In the genomic region with DNA sequence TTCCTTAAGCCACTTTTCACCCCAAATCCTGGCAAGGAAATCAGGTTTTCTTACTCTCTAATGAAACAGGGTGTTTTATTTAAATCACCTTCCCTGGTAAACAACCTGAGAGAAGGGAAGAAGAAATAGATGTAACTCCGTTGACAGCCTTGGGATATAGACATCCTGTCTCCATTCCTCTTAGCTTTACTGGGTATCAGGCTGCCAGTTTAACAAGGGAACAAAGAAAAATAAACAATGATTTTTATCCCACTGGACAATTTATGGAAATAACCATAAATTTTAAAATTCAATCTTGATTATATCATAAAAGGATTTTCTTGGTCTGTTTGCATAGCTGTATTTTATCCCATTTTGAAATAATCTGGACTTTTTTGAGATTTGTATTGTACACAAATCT, we compare ENCODE assay signal across 38 cellular contexts. TPM values are rescaled to one million over a fixed set of nuclear protein-coding genes. Genes with fewer than 3 reads are reported as not detected.
"Had no signal": no experiment of that assay in that cellular context is flagged by ENCODE, and none has a peak within 500 bp of the region (broad histone marks: within the 10 kb centered on the region; RNA-seq: fewer than 3 reads in every experiment).

No MANE protein-coding gene starts in this region.

- H3K27ac ChIP-seq: adrenal gland, body of pancreas, breast epithelium, cardiac muscle cell, coronary artery, dorsolateral prefrontal cortex, esophagus squamous epithelium, gastroesophageal sphincter, heart right ventricle had no signal

- H3K4me3 ChIP-seq: adrenal gland, body of pancreas, breast epithelium, cardiac muscle cell, coronary artery, dorsolateral prefrontal cortex, esophagus squamous epithelium, gastroesophageal sphincter, heart right ventricle had no signal

- H3K9me3 Mint-ChIP-seq: activated CD4-positive, alpha-beta memory T cell treated with anti-CD3 and anti-CD28 coated beads for 36 hours; activated CD4-positive, alpha-beta T cell treated with anti-CD3 and anti-CD28 coated beads, Interleukin-2, amount 10 ng/mL, durations not matched to agents 24 days and 14 days; activated naive CD4-positive, alpha-beta T cell treated with anti-CD3 and anti-CD28 coated beads for 36 hours; activated naive CD4-positive, alpha-beta T cell treated with anti-CD3 and anti-CD28 coated beads, Interleukin-2, amount 50 U/mL, for 24 hours; activated naive CD8-positive, alpha-beta T cell treated with anti-CD3 and anti-CD28 coated beads for 36 hours; activated naive CD8-positive, alpha-beta T cell treated with anti-CD3 and anti-CD28 coated beads, Interleukin-2, amount 50 U/mL, for 24 hours; activated T-helper 1 cell treated with anti-CD3 and anti-CD28 coated beads, Interleukin-12 subunit alpha, Interleukin-12 subunit beta, Interleukin-2, Interleukin-4 antibody, amounts not matched to agents 30 ng/mL and 10 ng/mL and 1 ng/mL, durations not matched to agents 14 hours and 24 hours and 36 hours; activated T-helper 2 cell treated with anti-CD3 and anti-CD28 coated beads, Interferon-gamma antibody, Interleukin-2, Interleukin-4, amounts not matched to agents 10 μg/mL and 5 μg/mL and 100 μg/mL, durations not matched to agents 14 hours and 24 hours and 36 hours; dendritic cell treated with granulocyte-macrophage colony-stimulating factor and Interleukin-4, amounts not matched to agents 40 ng/mL and 50 ng/mL, for 4 days; effector memory CD8-positive, alpha-beta T cell; T-helper 2 cell treated with Interferon-gamma antibody and Interleukin-4, amounts not matched to agents 5 μg/mL and 100 μg/mL, for 36 hours had no signal

- H3K9me3 ChIP-seq: adrenal gland, body of pancreas, breast epithelium, esophagus squamous epithelium, gastroesophageal sphincter, heart right ventricle had no signal

- H3K27ac Mint-ChIP-seq: activated CD4-positive, alpha-beta memory T cell treated with anti-CD3 and anti-CD28 coated beads for 36 hours; activated CD4-positive, alpha-beta T cell treated with anti-CD3 and anti-CD28 coated beads for 36 hours; activated CD4-positive, alpha-beta T cell treated with anti-CD3 and anti-CD28 coated beads, Interleukin-2, amount 10 ng/mL, durations not matched to agents 24 days and 14 days; activated CD8-positive, alpha-beta memory T cell treated with anti-CD3 and anti-CD28 coated beads, Interleukin-2, amount 10 ng/mL, durations not matched to agents 7 days and 5 days; activated CD8-positive, alpha-beta T cell treated with anti-CD3 and anti-CD28 coated beads, Interleukin-2, amount 10 ng/mL, durations not matched to agents 7 days and 5 days; activated naive CD4-positive, alpha-beta T cell treated with anti-CD3 and anti-CD28 coated beads for 36 hours; activated naive CD4-positive, alpha-beta T cell treated with anti-CD3 and anti-CD28 coated beads, Interleukin-2, amount 50 U/mL, for 24 hours; activated naive CD8-positive, alpha-beta T cell treated with anti-CD3 and anti-CD28 coated beads for 36 hours; activated naive CD8-positive, alpha-beta T cell treated with anti-CD3 and anti-CD28 coated beads, Interleukin-2, amount 50 U/mL, for 24 hours; activated T-helper 1 cell treated with anti-CD3 and anti-CD28 coated beads, Interleukin-12 subunit alpha, Interleukin-12 subunit beta, Interleukin-2, Interleukin-4 antibody, amounts not matched to agents 30 ng/mL and 10 ng/mL and 1 ng/mL, durations not matched to agents 14 hours and 24 hours and 36 hours; activated T-helper 2 cell treated with anti-CD3 and anti-CD28 coated beads, Interferon-gamma antibody, Interleukin-2, Interleukin-4, amounts not matched to agents 10 μg/mL and 5 μg/mL and 100 μg/mL, durations not matched to agents 14 hours and 24 hours and 36 hours; dendritic cell treated with granulocyte-macrophage colony-stimulating factor and Interleukin-4, amounts not matched to agents 40 ng/mL and 50 ng/mL, for 4 days; effector memory CD8-positive, alpha-beta T cell; T-helper 17 cell; T-helper 2 cell treated with Interferon-gamma antibody and Interleukin-4, amounts not matched to agents 5 μg/mL and 100 μg/mL, for 36 hours had no signal

- H3K27me3 Mint-ChIP-seq: activated naive CD4-positive, alpha-beta T cell treated with anti-CD3 and anti-CD28 coated beads, Interleukin-2, amount 50 U/mL, for 24 hours; dendritic cell treated with granulocyte-macrophage colony-stimulating factor and Interleukin-4, amounts not matched to agents 40 ng/mL and 50 ng/mL, for 4 days had no signal

- H3K4me1 Mint-ChIP-seq: activated CD4-positive, alpha-beta T cell treated with anti-CD3 and anti-CD28 coated beads for 36 hours; activated CD4-positive, alpha-beta T cell treated with anti-CD3 and anti-CD28 coated beads, Interleukin-2, amount 10 ng/mL, durations not matched to agents 24 days and 14 days; activated CD8-positive, alpha-beta memory T cell treated with anti-CD3 and anti-CD28 coated beads, Interleukin-2, amount 10 ng/mL, durations not matched to agents 7 days and 5 days; activated naive CD4-positive, alpha-beta T cell treated with anti-CD3 and anti-CD28 coated beads, Interleukin-2, amount 50 U/mL, for 24 hours; activated naive CD8-positive, alpha-beta T cell treated with anti-CD3 and anti-CD28 coated beads for 36 hours; activated naive CD8-positive, alpha-beta T cell treated with anti-CD3 and anti-CD28 coated beads, Interleukin-2, amount 50 U/mL, for 24 hours had no signal

- H3K4me1 ChIP-seq: body of pancreas, breast epithelium, gastroesophageal sphincter had no signal

- DNase-seq: activated CD4-positive, alpha-beta memory T cell treated with anti-CD3 and anti-CD28 coated beads for 36 hours; activated CD4-positive, alpha-beta T cell treated with anti-CD3 and anti-CD28 coated beads for 36 hours; activated CD4-positive, alpha-beta T cell treated with anti-CD3 and anti-CD28 coated beads, Interleukin-2, amount 10 ng/mL, durations not matched to agents 24 days and 14 days; activated CD4-positive, CD25-positive, alpha-beta regulatory T cell; activated CD4-positive, CD25-positive, alpha-beta regulatory T cell treated with anti-CD3 and anti-CD28 coated beads, Interleukin-2, amount 50 U/mL, for 72 hours; activated CD8-positive, alpha-beta memory T cell treated with anti-CD3 and anti-CD28 coated beads, Interleukin-2, amount 10 ng/mL, durations not matched to agents 7 days and 5 days; activated CD8-positive, alpha-beta memory T cell treated with anti-CD3 and anti-CD28 coated beads, Interleukin-2, amount 50 U/mL, for 4 hours; activated CD8-positive, alpha-beta T cell treated with anti-CD3 and anti-CD28 coated beads, Interleukin-2, amount 10 ng/mL, durations not matched to agents 7 days and 5 days; activated effector memory CD4-positive, alpha-beta T cell treated with anti-CD3 and anti-CD28 coated beads, Interleukin-2, amount 50 U/mL, for 16 hours; activated naive CD4-positive, alpha-beta T cell treated with anti-CD3 and anti-CD28 coated beads for 36 hours; activated naive CD8-positive, alpha-beta T cell treated with anti-CD3 and anti-CD28 coated beads for 36 hours; activated naive CD8-positive, alpha-beta T cell treated with anti-CD3 and anti-CD28 coated beads, Interleukin-2, amount 50 U/mL, for 24 hours; activated T-cell treated with anti-CD3 and anti-CD28 coated beads, Interleukin-2, amount 50 U/mL, for 1 hour; activated T-cell treated with anti-CD3 and anti-CD28 coated beads, Interleukin-2, amount 50 U/mL, for 48 hours; adrenal gland; amygdala; aorta; body of pancreas; central memory CD4-positive, alpha-beta T cell; cerebellar nuclear complex; dorsolateral prefrontal cortex; effector memory CD8-positive, alpha-beta T cell; esophagus squamous epithelium; foreskin melanocyte; heart right ventricle; T-helper 1 cell; T-helper 17 cell; T1000 had no signal

- H3K36me3 ChIP-seq: adrenal gland, breast epithelium, cardiac muscle cell, esophagus squamous epithelium, gastroesophageal sphincter, heart right ventricle had no signal

- H3K36me3 Mint-ChIP-seq: activated CD4-positive, alpha-beta memory T cell treated with anti-CD3 and anti-CD28 coated beads for 36 hours; activated CD8-positive, alpha-beta memory T cell treated with anti-CD3 and anti-CD28 coated beads, Interleukin-2, amount 10 ng/mL, durations not matched to agents 7 days and 5 days; activated naive CD4-positive, alpha-beta T cell treated with anti-CD3 and anti-CD28 coated beads, Interleukin-2, amount 50 U/mL, for 24 hours; activated naive CD8-positive, alpha-beta T cell treated with anti-CD3 and anti-CD28 coated beads for 36 hours had no signal

- H3K4me3 Mint-ChIP-seq: activated CD4-positive, alpha-beta memory T cell treated with anti-CD3 and anti-CD28 coated beads for 36 hours; activated CD4-positive, alpha-beta T cell treated with anti-CD3 and anti-CD28 coated beads for 36 hours; activated CD4-positive, alpha-beta T cell treated with anti-CD3 and anti-CD28 coated beads, Interleukin-2, amount 10 ng/mL, durations not matched to agents 24 days and 14 days; activated CD8-positive, alpha-beta memory T cell treated with anti-CD3 and anti-CD28 coated beads, Interleukin-2, amount 10 ng/mL, durations not matched to agents 7 days and 5 days; activated CD8-positive, alpha-beta T cell treated with anti-CD3 and anti-CD28 coated beads, Interleukin-2, amount 10 ng/mL, durations not matched to agents 7 days and 5 days; activated naive CD4-positive, alpha-beta T cell treated with anti-CD3 and anti-CD28 coated beads for 36 hours; activated naive CD4-positive, alpha-beta T cell treated with anti-CD3 and anti-CD28 coated beads, Interleukin-2, amount 50 U/mL, for 24 hours; activated naive CD8-positive, alpha-beta T cell treated with anti-CD3 and anti-CD28 coated beads for 36 hours; activated naive CD8-positive, alpha-beta T cell treated with anti-CD3 and anti-CD28 coated beads, Interleukin-2, amount 50 U/mL, for 24 hours; activated T-helper 1 cell treated with anti-CD3 and anti-CD28 coated beads, Interleukin-12 subunit alpha, Interleukin-12 subunit beta, Interleukin-2, Interleukin-4 antibody, amounts not matched to agents 30 ng/mL and 10 ng/mL and 1 ng/mL, durations not matched to agents 14 hours and 24 hours and 36 hours; dendritic cell treated with granulocyte-macrophage colony-stimulating factor and Interleukin-4, amounts not matched to agents 40 ng/mL and 50 ng/mL, for 4 days; effector memory CD8-positive, alpha-beta T cell; T-helper 17 cell; T-helper 2 cell treated with Interferon-gamma antibody and Interleukin-4, amounts not matched to agents 5 μg/mL and 100 μg/mL, for 36 hours had no signal

RNA-seq across cellular contexts. Expression of a gene that starts 49.3 kb away (rescaled TPM):
- total RNA-seq: activated CD4-positive, alpha-beta memory T cell treated with anti-CD3 and anti-CD28 coated beads for 36 hours; activated CD4-positive, alpha-beta T cell treated with anti-CD3 and anti-CD28 coated beads for 36 hours; activated CD4-positive, alpha-beta T cell treated with anti-CD3 and anti-CD28 coated beads, Interleukin-2, amount 10 ng/mL, durations not matched to agents 24 days and 14 days; activated CD8-positive, alpha-beta memory T cell treated with anti-CD3 and anti-CD28 coated beads for 36 hours; activated CD8-positive, alpha-beta memory T cell treated with anti-CD3 and anti-CD28 coated beads, Interleukin-2, amount 10 ng/mL, durations not matched to agents 7 days and 5 days; activated CD8-positive, alpha-beta T cell treated with anti-CD3 and anti-CD28 coated beads, Interleukin-2, amount 10 ng/mL, durations not matched to agents 7 days and 5 days; activated naive CD4-positive, alpha-beta T cell treated with anti-CD3 and anti-CD28 coated beads for 36 hours; activated naive CD8-positive, alpha-beta T cell treated with anti-CD3 and anti-CD28 coated beads for 36 hours; activated T-helper 1 cell treated with anti-CD3 and anti-CD28 coated beads, Interleukin-12 subunit alpha, Interleukin-12 subunit beta, Interleukin-2, Interleukin-4 antibody, amounts not matched to agents 30 ng/mL and 10 ng/mL and 1 ng/mL, durations not matched to agents 14 hours and 24 hours and 36 hours; activated T-helper 2 cell treated with anti-CD3 and anti-CD28 coated beads, Interferon-gamma antibody, Interleukin-2, Interleukin-4, amounts not matched to agents 10 μg/mL and 5 μg/mL and 100 μg/mL, durations not matched to agents 14 hours and 24 hours and 36 hours; T-helper 17 cell had no signal
